In genomic region chr13:80447747-80448146, GRCh38 we compare ENCODE assay signal across 20 cellular contexts.
"Had no signal": no experiment of that assay in that cellular context is flagged by ENCODE, and none has a peak within 500 bp of the region (broad histone marks: within the 10 kb centered on the region; RNA-seq: fewer than 3 reads in every experiment).

No MANE protein-coding gene starts in this region.

- H3K9me3 ChIP-seq: body of pancreas, lower lobe of right lung, pancreas, testis, upper lobe of right lung had no signal

- H3K27ac Mint-ChIP-seq: activated B cell treated with CpG ODN at 0.5 μM for 24 hours; activated CD4-positive, alpha-beta T cell treated with anti-CD3 and anti-CD28 coated beads, Interleukin-2, amount 10 ng/mL, durations not matched to agents 7 days and 5 days; endodermal cell; mesothelial cell of epicardium; stimulated activated naive CD8-positive, alpha-beta T cell treated with anti-CD3 and anti-CD28 coated beads, Interleukin-15, Interleukin-2, amounts not matched to agents 100 ng/mL and 50 ng/mL, for 24 hours had no signal

- H3K4me1 ChIP-seq: body of pancreas, pancreas, testis had no signal

- H3K36me3 ChIP-seq: lower lobe of right lung, pancreas, upper lobe of right lung had no signal

- DNase-seq: activated B cell treated with CpG ODN at 0.5 μM for 24 hours; activated CD4-positive, alpha-beta T cell treated with anti-CD3 and anti-CD28 coated beads, Interleukin-2, amount 10 ng/mL, durations not matched to agents 7 days and 5 days; activated CD8-positive, alpha-beta memory T cell treated with anti-CD3 and anti-CD28 coated beads for 24 hours; activated naive CD4-positive, alpha-beta T cell treated with anti-CD3 and anti-CD28 coated beads, Interleukin-2, amount 50 U/mL, for 16 hours; body of pancreas; central memory CD4-positive, alpha-beta T cell; cortex of kidney; endodermal cell; erythroblast; hippocampal formation; kidney glomerular epithelial cell; lower lobe of right lung; pancreas; stimulated activated CD4-positive, alpha-beta T cell treated with anti-CD3 and anti-CD28 coated beads, Interleukin-4, amount 100 ng/mL, for 1 hour; stimulated activated CD8-positive, alpha-beta memory T cell treated with anti-CD3 and anti-CD28 coated beads, Interleukin-4, amount 100 ng/mL, for 48 hours; testis; upper lobe of right lung had no signal

- H3K9me3 Mint-ChIP-seq: activated B cell treated with CpG ODN at 0.5 μM for 24 hours; activated CD4-positive, alpha-beta T cell treated with anti-CD3 and anti-CD28 coated beads, Interleukin-2, amount 10 ng/mL, durations not matched to agents 7 days and 5 days; endodermal cell; mesothelial cell of epicardium; stimulated activated naive CD8-positive, alpha-beta T cell treated with anti-CD3 and anti-CD28 coated beads, Interleukin-15, Interleukin-2, amounts not matched to agents 100 ng/mL and 50 ng/mL, for 24 hours had no signal

- H3K36me3 Mint-ChIP-seq: mesothelial cell of epicardium had no signal

- H3K27me3 ChIP-seq: body of pancreas, pancreas, testis, upper lobe of right lung had no signal

- H3K4me3 Mint-ChIP-seq: activated B cell treated with CpG ODN at 0.5 μM for 24 hours; activated CD4-positive, alpha-beta T cell treated with anti-CD3 and anti-CD28 coated beads, Interleukin-2, amount 10 ng/mL, durations not matched to agents 7 days and 5 days; endodermal cell; mesothelial cell of epicardium; neural crest cell; stimulated activated naive CD8-positive, alpha-beta T cell treated with anti-CD3 and anti-CD28 coated beads, Interleukin-15, Interleukin-2, amounts not matched to agents 100 ng/mL and 50 ng/mL, for 24 hours had no signal

- ATAC-seq: body of pancreas, lower lobe of right lung, pancreas, upper lobe of right lung had no signal

- H3K4me1 Mint-ChIP-seq: neural crest cell had no signal

- H3K27me3 Mint-ChIP-seq: activated B cell treated with CpG ODN at 0.5 μM for 24 hours; stimulated activated naive CD8-positive, alpha-beta T cell treated with anti-CD3 and anti-CD28 coated beads, Interleukin-15, Interleukin-2, amounts not matched to agents 100 ng/mL and 50 ng/mL, for 24 hours had no signal

- H3K4me3 ChIP-seq: body of pancreas, lower lobe of right lung, pancreas, testis, upper lobe of right lung had no signal
